15 cellular contexts compared by ENCODE assay signal in the genomic region with DNA sequence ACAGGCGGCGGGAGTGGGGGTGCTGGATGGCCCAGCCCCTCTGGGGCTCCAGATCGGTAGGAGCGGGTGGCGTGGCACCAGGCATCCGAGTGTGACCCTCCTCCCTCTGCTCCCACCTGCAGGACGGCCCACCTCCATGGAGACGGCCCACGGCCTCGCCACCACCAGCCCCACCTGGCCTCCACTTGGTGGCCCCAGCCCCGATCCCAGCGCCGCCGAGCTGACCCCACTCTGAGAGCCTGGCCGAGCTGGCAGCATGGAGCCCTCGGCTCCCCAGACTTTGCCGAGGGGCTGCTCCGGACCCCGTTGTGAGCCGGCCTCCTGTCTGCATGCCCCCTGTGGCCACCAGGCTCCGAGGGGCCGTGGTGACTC. TPM values are rescaled to one million over a fixed set of nuclear protein-coding genes. Genes with fewer than 3 reads are reported as not detected.
DNase-seq lines count a peak whose midpoint lies in the region; ATAC-seq and TF ChIP-seq lines count a peak whose summit lies in the region.
"Had no signal": no experiment of that assay in that cellular context is flagged by ENCODE, and none has a peak within 500 bp of the region (broad histone marks: within the 10 kb centered on the region; RNA-seq: fewer than 3 reads in every experiment).

No MANE protein-coding gene starts in this region.

- no peak for TF ChIP-seq POLR2A in sigmoid colon (IDR thresholded peaks at IDR 0.05)

- intact Hi-C loops in natural killer cell (cut with micrococcal nuclease) (no loop called here), sigmoid colon (cut with DNase I) (no loop called here)

- H3K9me3 ChIP-seq in hepatocyte (ENCODE audit: low read depth) = no peaks in the 10 kb centered on the region
- H3K9me3 ChIP-seq in sigmoid colon = no peaks in the 10 kb centered on the region

- H3K27me3 Mint-ChIP-seq in natural killer cell treated with Interleukin-12 subunit alpha and Interleukin-12 subunit beta and Interleukin-15 and Interleukin-18, amount 100 ng/mL, for 72 hours = no peaks in the 10 kb centered on the region
- H3K27me3 Mint-ChIP-seq in natural killer cell (ENCODE audit: low read depth in 2 of 2) = no peaks in the 10 kb centered on the region
- H3K27me3 Mint-ChIP-seq in endothelial cell (ENCODE audit: unreplicated experiment) = peaks cover 13% of the 10 kb centered on the region

- ATAC-seq in natural killer cell treated with Interleukin-12 subunit alpha and Interleukin-12 subunit beta and Interleukin-15 and Interleukin-18, amount 100 ng/mL, for 72 hours = no peak
- ATAC-seq in natural killer cell = no peak
- ATAC-seq: Panc1 had no signal

- H3K4me2 ChIP-seq in hepatocyte = no peak overlapping the region

- no peak overlapping the region for H3K4me3 Mint-ChIP-seq in natural killer cell treated with Interleukin-12 subunit alpha and Interleukin-12 subunit beta and Interleukin-15 and Interleukin-18, amount 100 ng/mL, for 72 hours
- H3K4me3 Mint-ChIP-seq in natural killer cell = no peak overlapping the region
- no peak overlapping the region for H3K4me3 Mint-ChIP-seq in endothelial cell (ENCODE audit: unreplicated experiment)

- no peak for TF ChIP-seq EP300 in sigmoid colon (IDR thresholded peaks at IDR 0.05)

- peaks cover 0 to 6% of the 10 kb centered on the region in 2 donors for H3K4me1 Mint-ChIP-seq in natural killer cell treated with Interleukin-12 subunit alpha and Interleukin-12 subunit beta and Interleukin-15 and Interleukin-18, amount 100 ng/mL, for 72 hours (ENCODE audit: low read depth in 2 of 2)
- H3K4me1 Mint-ChIP-seq in natural killer cell = peaks cover 0 to 5% of the 10 kb centered on the region in 2 donors
- no peaks in the 10 kb centered on the region for H3K4me1 Mint-ChIP-seq in endothelial cell (ENCODE audit: unreplicated experiment)

- no peaks in the 10 kb centered on the region for H4K20me1 ChIP-seq in hepatocyte (ENCODE audit: insufficient read depth, poor library complexity, severe bottlenecking)

- H3K36me3 ChIP-seq in hepatocyte (replicated peaks; ENCODE audit: insufficient read depth, low read depth) (no peaks in the 10 kb centered on the region), sigmoid colon (peaks cover 7 to 59% (median 30%) of the 10 kb centered on the region in 4 donors)

- H3K9me2 ChIP-seq in hepatocyte (replicated peaks; ENCODE audit: insufficient read depth) = no peaks in the 10 kb centered on the region

- H3K36me3 Mint-ChIP-seq in natural killer cell treated with Interleukin-12 subunit alpha and Interleukin-12 subunit beta and Interleukin-15 and Interleukin-18, amount 100 ng/mL, for 72 hours = no peaks in the 10 kb centered on the region
- H3K36me3 Mint-ChIP-seq in natural killer cell (no peaks in the 10 kb centered on the region), endothelial cell (ENCODE audit: low read depth, unreplicated experiment) (peaks cover 16% of the 10 kb centered on the region)

- DNase-seq in natural killer cell treated with Interleukin-12 subunit alpha and Interleukin-12 subunit beta and Interleukin-15 and Interleukin-18, amount 100 ng/mL, for 72 hours (ENCODE audit: low spot score) = peak; percentile 51
- DNase-seq in natural killer cell (no peak), hepatocyte (ENCODE audit: low spot score) (peak; percentile 5), sigmoid colon (peak; percentile 61), endothelial cell (ENCODE audit: low spot score) (no peak), iPS-NIHi7 (ENCODE audit: extremely low spot score) (no peak)
- no peak for DNase-seq in stimulated activated CD4-positive, alpha-beta T cell treated with anti-CD3 and anti-CD28 coated beads, Interleukin-1b, Interleukin-23, amount 100 ng/mL, for 48 hours
- DNase-seq: DMS79 treated with DMSO at 0.1 percent for 48 hours, GOT3, KG1, NCI-H1105 treated with DMSO at 0.1 percent for 48 hours, NCI-H1694, SHP77 had no signal

- TF ChIP-seq CTCF in natural killer cell (IDR thresholded peaks at IDR 0.05) (no peak), hepatocyte (IDR thresholded peaks at IDR 0.05; ENCODE audit: poor library complexity) (no peak), sigmoid colon (IDR thresholded peaks at IDR 0.05) (no peak), endothelial cell (IDR thresholded peaks at IDR 0.05; ENCODE audit: unreplicated experiment) (no peak)

- H3K9me3 Mint-ChIP-seq in natural killer cell treated with Interleukin-12 subunit alpha and Interleukin-12 subunit beta and Interleukin-15 and Interleukin-18, amount 100 ng/mL, for 72 hours = no peaks in the 10 kb centered on the region
- H3K9me3 Mint-ChIP-seq in natural killer cell = no peaks in the 10 kb centered on the region
- no peaks in the 10 kb centered on the region for H3K9me3 Mint-ChIP-seq in endothelial cell (ENCODE audit: unreplicated experiment)

- H3K27ac Mint-ChIP-seq in natural killer cell treated with Interleukin-12 subunit alpha and Interleukin-12 subunit beta and Interleukin-15 and Interleukin-18, amount 100 ng/mL, for 72 hours = no peak overlapping the region
- H3K27ac Mint-ChIP-seq in natural killer cell = no peak overlapping the region
- no peak overlapping the region for H3K27ac Mint-ChIP-seq in endothelial cell (ENCODE audit: unreplicated experiment)

- no peaks in the 10 kb centered on the region for H3K27me3 ChIP-seq in hepatocyte
- H3K27me3 ChIP-seq in sigmoid colon = no peaks in the 10 kb centered on the region

- no peak overlapping the region for H3K4me3 ChIP-seq in hepatocyte
- no peak overlapping the region for H3K4me3 ChIP-seq in sigmoid colon

- H2AFZ ChIP-seq in hepatocyte = no peak overlapping the region

- H3K4me1 ChIP-seq in hepatocyte (ENCODE audit: insufficient read depth) (no peaks in the 10 kb centered on the region), sigmoid colon (peaks cover 0 to 11% (median 8%) of the 10 kb centered on the region in 4 donors)

- WGBS in hepatocyte (ENCODE audit: low lambda C conversion rate, missing lambda C conversion rate) = 97% methylated on average over 20 of the region's 22 CpGs
- 95% methylated on average over 22 of the region's 22 CpGs for WGBS in sigmoid colon, 2 donors

- H3K27ac ChIP-seq in hepatocyte (no peak overlapping the region), sigmoid colon (no peak overlapping the region)
- H3K27ac ChIP-seq: C4-2B had no signal

- no peaks in the 10 kb centered on the region for H3K79me2 ChIP-seq in hepatocyte

RNA-seq across cellular contexts. Expression of gene NUDT16L1, which starts 4.7 kb away (rescaled TPM):
- total RNA-seq in natural killer cell treated with Interleukin-12 subunit alpha and Interleukin-12 subunit beta and Interleukin-15 and Interleukin-18, amount 100 ng/mL, for 72 hours = 10 to 100 TPM; 37.3 to 57.0 TPM
- 10 to 100 TPM; 30.8 to 39.1 (median 35.0) TPM for total RNA-seq in natural killer cell
- total RNA-seq in hepatocyte = 40.4 and 54.8 TPM in 2 replicates
- polyA plus RNA-seq in hepatocyte = 78.8 and 80.5 TPM in 2 replicates
- total RNA-seq in sigmoid colon = 10 to 100 TPM; 16.6 to 21.8 (median 18.6) TPM
- polyA plus RNA-seq in sigmoid colon = 10 to 100 TPM; 53.7 to 75.1 (median 61.9) TPM
- total RNA-seq in endothelial cell (ENCODE audit: unreplicated experiment) = 43.1 TPM

RNA-seq across cellular contexts. Expression of gene ANKS3, which starts 45.4 kb away (rescaled TPM):
- 10 to 100 TPM; 19.0 to 39.1 TPM for total RNA-seq in natural killer cell treated with Interleukin-12 subunit alpha and Interleukin-12 subunit beta and Interleukin-15 and Interleukin-18, amount 100 ng/mL, for 72 hours
- total RNA-seq in natural killer cell (10 to 100 TPM; 19.7 to 20.8 (median 20.5) TPM), hepatocyte (17.4 and 18.5 TPM in 2 replicates), sigmoid colon (10 to 100 TPM; 20.3 to 30.7 (median 23.8) TPM), endothelial cell (ENCODE audit: unreplicated experiment) (15.6 TPM)
- polyA plus RNA-seq in hepatocyte (11.7 and 14.8 TPM in 2 replicates), sigmoid colon (10 to 100 TPM in 1 of 3 donors, 1 to 10 TPM in 2; 3.9 to 20.8 (median 9.6) TPM)

RNA-seq across cellular contexts. Expression of gene DNAAF8, which starts 45.7 kb away (rescaled TPM):
- under 1 TPM in 1 of 2 donors, not detected in 1; 0.53 TPM for total RNA-seq in natural killer cell treated with Interleukin-12 subunit alpha and Interleukin-12 subunit beta and Interleukin-15 and Interleukin-18, amount 100 ng/mL, for 72 hours
- total RNA-seq in natural killer cell = under 1 TPM in 1 of 3 donors, not detected in 2; 0.54 TPM
- total RNA-seq in hepatocyte = 0.23 and 0.64 TPM in 2 replicates
- polyA plus RNA-seq in hepatocyte = 1.6 and 3.3 TPM in 2 replicates
- under 1 TPM; 0.14 to 0.83 (median 0.43) TPM for total RNA-seq in sigmoid colon
- 1 to 10 TPM in 1 of 3 donors, under 1 TPM in 2; 0.60 to 1.2 (median 0.73) TPM for polyA plus RNA-seq in sigmoid colon
- total RNA-seq in endothelial cell (ENCODE audit: unreplicated experiment) = 0.18 TPM

Comparison
In these comparisons a context has a peak if more than half of its experiments do, and no peak if none do; other contexts are left out.
1. DNase-seq: peak in natural killer cell treated with Interleukin-12 subunit alpha and Interleukin-12 subunit beta and Interleukin-15 and Interleukin-18, amount 100 ng/mL, for 72 hours (single experiment), hepatocyte (single experiment) and sigmoid colon (single experiment); none in natural killer cell (single experiment), endothelial cell (single experiment), iPS-NIHi7 (single experiment) and stimulated activated CD4-positive, alpha-beta T cell treated with anti-CD3 and anti-CD28 coated beads, Interleukin-1b, Interleukin-23, amount 100 ng/mL, for 48 hours (single experiment).